Comparison of ENCODE assay signal across 8 cellular contexts in genomic region chr4:75723117-75723801, GRCh38. TPM values are rescaled to one million over a fixed set of nuclear protein-coding genes. Genes with fewer than 3 reads are reported as not detected.
DNase-seq lines count a peak whose midpoint lies in the region; ATAC-seq and TF ChIP-seq lines count a peak whose summit lies in the region.

No MANE protein-coding gene starts in this region.

- H3K27me3 ChIP-seq in neuronal stem cell (ENCODE audit: control insufficient read depth in 3 of 3, insufficient read depth in 3 of 3, low read depth in 1 of 3, low read length in 3 of 3): no peaks in the 10 kb centered on the region

- no peak overlapping the region for H3K9ac ChIP-seq in neuronal stem cell (ENCODE audit: low read depth, low read length, poor library complexity)

- peak overlapping the region; percentile 99 for H3K4me3 Mint-ChIP-seq in activated T-cell treated with anti-CD3 and anti-CD28 coated beads, Interleukin-2, amount 50 U/mL, for 24 hours

- H3K4me2 ChIP-seq in neuronal stem cell (ENCODE audit: insufficient read depth, low read length, poor library complexity, severe bottlenecking): peak overlapping the region; percentile 29

- H3K27ac ChIP-seq in RWPE1 (no peak overlapping the region), neuronal stem cell (replicated peaks; ENCODE audit: low read length) (no peak overlapping the region)

- DNase-seq in activated T-cell treated with anti-CD3 and anti-CD28 coated beads, Interleukin-2, amount 50 U/mL, for 24 hours: no peak
- DNase-seq in activated T-cell treated with anti-CD3 and anti-CD28 coated beads for 4 hours (no peak), RWPE1 (ENCODE audit: low spot score) (peak; percentile 22), erythroblast (lab: John Stamatoyannopoulos, UW) (peak; percentile 17 to 52), neuronal stem cell (ENCODE audit: low spot score) (no peak), NCI-H2196 (lab: John Stamatoyannopoulos, UW; ENCODE audit: unreplicated experiment) (no peak)

- ATAC-seq in HG03135 (IDR thresholded peaks at IDR 0.05; ENCODE audit: unreplicated experiment) (no peak), esophagus mucosa (no peak)

- H3K23ac ChIP-seq in neuronal stem cell (ENCODE audit: low read depth, low read length, poor library complexity): no peak overlapping the region

- H3K18ac ChIP-seq in neuronal stem cell (ENCODE audit: low read length): no peak overlapping the region

- H3K79me1 ChIP-seq in neuronal stem cell (ENCODE audit: low read depth, low read length): no peaks in the 10 kb centered on the region

- CTCF ChIA-PET in RWPE1 (lab: Yijun Ruan, JAX): interaction anchor here (0.5 to 1.6 kb wide), 15 partner anchors 8 to 1385 kb away, joined by 3 to 10 read pairs (median 3); no protein-coding TSS in a partner anchor

- TF ChIP-seq CTCF in RWPE1 (conservative IDR thresholded peaks at IDR 0.05; ENCODE audit: low read depth): no peak

- H2BK12ac ChIP-seq in neuronal stem cell (ENCODE audit: low read length): no peak overlapping the region

- TF ChIP-seq POLR2A in erythroblast (IDR thresholded peaks at IDR 0.05; ENCODE audit: low read length): no peak

- H2BK5ac ChIP-seq in neuronal stem cell (ENCODE audit: low read length): no peak overlapping the region

- no peaks in the 10 kb centered on the region for H3K9me3 ChIP-seq in neuronal stem cell (replicated peaks in 1 of 2; ENCODE audit: control insufficient read depth in 2 of 2, insufficient read depth in 1 of 2, low read depth in 1 of 2, low read length in 2 of 2)

- H3K9me3 Mint-ChIP-seq in activated T-cell treated with anti-CD3 and anti-CD28 coated beads, Interleukin-2, amount 50 U/mL, for 24 hours: no peaks in the 10 kb centered on the region

- H3K36me3 ChIP-seq in neuronal stem cell (replicated peaks in 1 of 2; ENCODE audit: control insufficient read depth in 2 of 2, insufficient read depth in 2 of 2, low read length in 2 of 2): peaks cover 0 to 12% of the 10 kb centered on the region in 2 donors

- H3K36me3 Mint-ChIP-seq in activated T-cell treated with anti-CD3 and anti-CD28 coated beads, Interleukin-2, amount 50 U/mL, for 24 hours (ENCODE audit: low read depth): peaks cover 35% of the 10 kb centered on the region

- peak overlapping the region; percentile 100 for H3K27ac Mint-ChIP-seq in activated T-cell treated with anti-CD3 and anti-CD28 coated beads, Interleukin-2, amount 50 U/mL, for 24 hours

- H2AK5ac ChIP-seq in neuronal stem cell (ENCODE audit: low read depth, low read length): no peak overlapping the region

- H3K4me1 ChIP-seq in neuronal stem cell (ENCODE audit: control insufficient read depth in 2 of 2, insufficient read depth in 1 of 2, low read depth in 1 of 2, low read length in 2 of 2): peaks cover 1 to 7% of the 10 kb centered on the region in 2 donors

- H3K4me1 Mint-ChIP-seq in activated T-cell treated with anti-CD3 and anti-CD28 coated beads, Interleukin-2, amount 50 U/mL, for 24 hours (ENCODE audit: low read depth): peaks cover 46% of the 10 kb centered on the region

- no CpG with 5 or more reads among the region's 3 CpGs for whole genome bisulfite sequencing in neuronal stem cell (ENCODE audit: extremely low coverage in 2 of 2, insufficient read length in 2 of 2, insufficient replicate concordance in 1 of 2), 2 donors

- no peak overlapping the region for H4K91ac ChIP-seq in neuronal stem cell (ENCODE audit: low read depth, low read length, poor library complexity)

- H3K27me3 Mint-ChIP-seq in activated T-cell treated with anti-CD3 and anti-CD28 coated beads, Interleukin-2, amount 50 U/mL, for 24 hours: no peaks in the 10 kb centered on the region

- H2BK120ac ChIP-seq in neuronal stem cell (ENCODE audit: low read depth, low read length): no peak overlapping the region

- POLR2A ChIA-PET in RWPE1 (lab: Yijun Ruan, JAX; ENCODE audit: low non-redundant PET): no interaction called here

- no peak overlapping the region for H4K8ac ChIP-seq in neuronal stem cell (ENCODE audit: low read depth, low read length)

- H3K14ac ChIP-seq in neuronal stem cell (ENCODE audit: low read length): no peak overlapping the region

- peak overlapping the region in 1 of 2 donors; percentile 56 for H3K4me3 ChIP-seq in neuronal stem cell (ENCODE audit: low read length in 2 of 2)

- peak overlapping the region; percentile 90 for H2AFZ ChIP-seq in neuronal stem cell (ENCODE audit: low read length)

- no peak overlapping the region for H2BK15ac ChIP-seq in neuronal stem cell (ENCODE audit: low read length)

- H3K4ac ChIP-seq in neuronal stem cell (ENCODE audit: low read length): no peak overlapping the region

RNA-seq across cellular contexts. Expression of gene USO1, which starts 1.1 kb away (rescaled TPM):
- polyA plus RNA-seq in neuronal stem cell (2013, experiment 1 of 2): 48.2 TPM
- 49.8 TPM for polyA plus RNA-seq in neuronal stem cell (2013, experiment 2 of 2)
- 44.3 TPM for total RNA-seq in esophagus mucosa

RNA-seq across cellular contexts. Expression of gene G3BP2, which starts 50.0 kb away (rescaled TPM):
- 135 TPM for polyA plus RNA-seq in neuronal stem cell (2013, experiment 1 of 2)
- 136 TPM for polyA plus RNA-seq in neuronal stem cell (2013, experiment 2 of 2)
- 47.2 TPM for total RNA-seq in esophagus mucosa

Comparison
In these comparisons a context has a peak if more than half of its experiments do, and no peak if none do; other contexts are left out.
1. DNase-seq: peak in RWPE1 (single experiment) and erythroblast (2 of 2); none in activated T-cell treated with anti-CD3 and anti-CD28 coated beads, Interleukin-2, amount 50 U/mL, for 24 hours (single experiment), activated T-cell treated with anti-CD3 and anti-CD28 coated beads for 4 hours (single experiment), neuronal stem cell (single experiment) and NCI-H2196 (single experiment).